In the genomic region with DNA sequence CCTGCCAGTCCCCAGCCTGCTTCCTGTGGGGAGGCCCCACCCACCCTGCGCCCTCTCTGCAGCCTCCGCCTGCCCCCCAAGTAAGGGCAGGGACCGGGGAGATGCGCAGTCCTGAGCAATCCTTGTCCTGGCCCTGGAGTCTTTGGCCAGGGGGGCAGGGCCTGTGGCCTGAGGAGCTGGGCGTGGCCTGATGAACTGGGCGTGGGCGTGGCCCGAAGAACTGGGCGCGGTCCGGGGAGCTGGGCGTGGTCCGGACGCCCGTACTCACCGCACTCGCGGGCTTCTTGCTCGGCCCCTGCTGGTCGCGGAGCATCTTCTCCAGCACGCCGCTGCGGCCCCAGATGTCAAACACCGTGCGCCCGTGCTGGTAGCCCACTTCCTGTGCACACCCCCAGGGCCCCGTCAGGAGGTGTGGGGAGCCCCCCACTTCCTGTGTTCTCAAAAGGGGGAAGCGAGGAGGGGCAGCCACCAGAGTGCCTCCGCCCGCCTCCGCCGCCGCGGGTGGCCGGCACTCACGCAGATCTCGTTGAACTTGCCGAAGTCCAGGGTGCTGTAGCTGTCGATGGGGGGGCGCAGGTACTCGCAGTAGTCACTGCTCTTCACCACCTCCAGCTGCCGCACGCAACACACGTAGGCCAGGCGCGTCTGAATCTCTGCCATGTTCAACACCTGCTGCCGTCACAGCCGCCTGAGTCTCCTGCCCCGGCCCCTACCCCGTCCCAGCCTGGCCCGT, we compare ENCODE assay signal across 1 cellular context.
TF ChIP-seq lines count a peak whose summit lies in the region.

No MANE protein-coding gene starts in this region.

TF ChIP-seq in GM23338, 12 proteins besides CTCF, POLR2A, EP300 and RAD21 (continued from another document):
- TF ChIP-seq, protein P1, sequence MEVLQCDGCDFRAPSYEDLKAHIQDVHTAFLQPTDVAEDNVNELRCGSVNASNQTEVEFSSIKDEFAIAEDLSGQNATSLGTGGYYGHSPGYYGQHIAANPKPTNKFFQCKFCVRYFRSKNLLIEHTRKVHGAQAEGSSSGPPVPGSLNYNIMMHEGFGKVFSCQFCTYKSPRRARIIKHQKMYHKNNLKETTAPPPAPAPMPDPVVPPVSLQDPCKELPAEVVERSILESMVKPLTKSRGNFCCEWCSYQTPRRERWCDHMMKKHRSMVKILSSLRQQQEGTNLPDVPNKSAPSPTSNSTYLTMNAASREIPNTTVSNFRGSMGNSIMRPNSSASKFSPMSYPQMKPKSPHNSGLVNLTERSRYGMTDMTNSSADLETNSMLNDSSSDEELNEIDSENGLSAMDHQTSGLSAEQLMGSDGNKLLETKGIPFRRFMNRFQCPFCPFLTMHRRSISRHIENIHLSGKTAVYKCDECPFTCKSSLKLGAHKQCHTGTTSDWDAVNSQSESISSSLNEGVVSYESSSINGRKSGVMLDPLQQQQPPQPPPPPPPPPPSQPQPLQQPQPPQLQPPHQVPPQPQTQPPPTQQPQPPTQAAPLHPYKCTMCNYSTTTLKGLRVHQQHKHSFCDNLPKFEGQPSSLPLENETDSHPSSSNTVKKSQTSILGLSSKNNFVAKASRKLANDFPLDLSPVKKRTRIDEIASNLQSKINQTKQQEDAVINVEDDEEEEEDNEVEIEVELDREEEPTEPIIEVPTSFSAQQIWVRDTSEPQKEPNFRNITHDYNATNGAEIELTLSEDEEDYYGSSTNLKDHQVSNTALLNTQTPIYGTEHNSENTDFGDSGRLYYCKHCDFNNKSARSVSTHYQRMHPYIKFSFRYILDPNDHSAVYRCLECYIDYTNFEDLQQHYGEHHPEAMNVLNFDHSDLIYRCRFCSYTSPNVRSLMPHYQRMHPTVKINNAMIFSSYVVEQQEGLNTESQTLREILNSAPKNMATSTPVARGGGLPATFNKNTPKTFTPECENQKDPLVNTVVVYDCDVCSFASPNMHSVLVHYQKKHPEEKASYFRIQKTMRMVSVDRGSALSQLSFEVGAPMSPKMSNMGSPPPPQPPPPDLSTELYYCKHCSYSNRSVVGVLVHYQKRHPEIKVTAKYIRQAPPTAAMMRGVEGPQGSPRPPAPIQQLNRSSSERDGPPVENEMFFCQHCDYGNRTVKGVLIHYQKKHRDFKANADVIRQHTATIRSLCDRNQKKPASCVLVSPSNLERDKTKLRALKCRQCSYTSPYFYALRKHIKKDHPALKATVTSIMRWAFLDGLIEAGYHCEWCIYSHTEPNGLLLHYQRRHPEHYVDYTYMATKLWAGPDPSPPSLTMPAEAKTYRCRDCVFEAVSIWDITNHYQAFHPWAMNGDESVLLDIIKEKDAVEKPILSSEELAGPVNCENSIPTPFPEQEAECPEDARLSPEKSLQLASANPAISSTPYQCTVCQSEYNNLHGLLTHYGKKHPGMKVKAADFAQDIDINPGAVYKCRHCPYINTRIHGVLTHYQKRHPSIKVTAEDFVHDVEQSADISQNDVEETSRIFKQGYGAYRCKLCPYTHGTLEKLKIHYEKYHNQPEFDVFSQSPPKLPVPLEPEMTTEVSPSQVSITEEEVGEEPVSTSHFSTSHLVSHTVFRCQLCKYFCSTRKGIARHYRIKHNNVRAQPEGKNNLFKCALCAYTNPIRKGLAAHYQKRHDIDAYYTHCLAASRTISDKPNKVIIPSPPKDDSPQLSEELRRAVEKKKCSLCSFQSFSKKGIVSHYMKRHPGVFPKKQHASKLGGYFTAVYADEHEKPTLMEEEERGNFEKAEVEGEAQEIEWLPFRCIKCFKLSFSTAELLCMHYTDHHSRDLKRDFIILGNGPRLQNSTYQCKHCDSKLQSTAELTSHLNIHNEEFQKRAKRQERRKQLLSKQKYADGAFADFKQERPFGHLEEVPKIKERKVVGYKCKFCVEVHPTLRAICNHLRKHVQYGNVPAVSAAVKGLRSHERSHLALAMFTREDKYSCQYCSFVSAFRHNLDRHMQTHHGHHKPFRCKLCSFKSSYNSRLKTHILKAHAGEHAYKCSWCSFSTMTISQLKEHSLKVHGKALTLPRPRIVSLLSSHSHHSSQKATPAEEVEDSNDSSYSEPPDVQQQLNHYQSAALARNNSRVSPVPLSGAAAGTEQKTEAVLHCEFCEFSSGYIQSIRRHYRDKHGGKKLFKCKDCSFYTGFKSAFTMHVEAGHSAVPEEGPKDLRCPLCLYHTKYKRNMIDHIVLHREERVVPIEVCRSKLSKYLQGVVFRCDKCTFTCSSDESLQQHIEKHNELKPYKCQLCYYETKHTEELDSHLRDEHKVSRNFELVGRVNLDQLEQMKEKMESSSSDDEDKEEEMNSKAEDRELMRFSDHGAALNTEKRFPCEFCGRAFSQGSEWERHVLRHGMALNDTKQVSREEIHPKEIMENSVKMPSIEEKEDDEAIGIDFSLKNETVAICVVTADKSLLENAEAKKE (CRISPR knock-in tag; IDR thresholded peaks at IDR 0.05): no peak
- TF ChIP-seq EZH2phosphoT487 (IDR thresholded peaks at IDR 0.05; ENCODE audit: unreplicated experiment): no peak
- TF ChIP-seq JUNB (IDR thresholded peaks at IDR 0.05; ENCODE audit: unreplicated experiment): no peak
- no peak for TF ChIP-seq EZH2 (IDR thresholded peaks at IDR 0.05; ENCODE audit: low read depth, unreplicated experiment)
- TF ChIP-seq, protein P2, sequence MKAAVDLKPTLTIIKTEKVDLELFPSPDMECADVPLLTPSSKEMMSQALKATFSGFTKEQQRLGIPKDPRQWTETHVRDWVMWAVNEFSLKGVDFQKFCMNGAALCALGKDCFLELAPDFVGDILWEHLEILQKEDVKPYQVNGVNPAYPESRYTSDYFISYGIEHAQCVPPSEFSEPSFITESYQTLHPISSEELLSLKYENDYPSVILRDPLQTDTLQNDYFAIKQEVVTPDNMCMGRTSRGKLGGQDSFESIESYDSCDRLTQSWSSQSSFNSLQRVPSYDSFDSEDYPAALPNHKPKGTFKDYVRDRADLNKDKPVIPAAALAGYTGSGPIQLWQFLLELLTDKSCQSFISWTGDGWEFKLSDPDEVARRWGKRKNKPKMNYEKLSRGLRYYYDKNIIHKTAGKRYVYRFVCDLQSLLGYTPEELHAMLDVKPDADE (IDR thresholded peaks at IDR 0.05): no peak
- no peak for TF ChIP-seq STAT1 (IDR thresholded peaks at IDR 0.05; ENCODE audit: unreplicated experiment)
- TF ChIP-seq POLR2AphosphoS5 (IDR thresholded peaks at IDR 0.05; ENCODE audit: low read depth): no peak
- TF ChIP-seq, protein P3, sequence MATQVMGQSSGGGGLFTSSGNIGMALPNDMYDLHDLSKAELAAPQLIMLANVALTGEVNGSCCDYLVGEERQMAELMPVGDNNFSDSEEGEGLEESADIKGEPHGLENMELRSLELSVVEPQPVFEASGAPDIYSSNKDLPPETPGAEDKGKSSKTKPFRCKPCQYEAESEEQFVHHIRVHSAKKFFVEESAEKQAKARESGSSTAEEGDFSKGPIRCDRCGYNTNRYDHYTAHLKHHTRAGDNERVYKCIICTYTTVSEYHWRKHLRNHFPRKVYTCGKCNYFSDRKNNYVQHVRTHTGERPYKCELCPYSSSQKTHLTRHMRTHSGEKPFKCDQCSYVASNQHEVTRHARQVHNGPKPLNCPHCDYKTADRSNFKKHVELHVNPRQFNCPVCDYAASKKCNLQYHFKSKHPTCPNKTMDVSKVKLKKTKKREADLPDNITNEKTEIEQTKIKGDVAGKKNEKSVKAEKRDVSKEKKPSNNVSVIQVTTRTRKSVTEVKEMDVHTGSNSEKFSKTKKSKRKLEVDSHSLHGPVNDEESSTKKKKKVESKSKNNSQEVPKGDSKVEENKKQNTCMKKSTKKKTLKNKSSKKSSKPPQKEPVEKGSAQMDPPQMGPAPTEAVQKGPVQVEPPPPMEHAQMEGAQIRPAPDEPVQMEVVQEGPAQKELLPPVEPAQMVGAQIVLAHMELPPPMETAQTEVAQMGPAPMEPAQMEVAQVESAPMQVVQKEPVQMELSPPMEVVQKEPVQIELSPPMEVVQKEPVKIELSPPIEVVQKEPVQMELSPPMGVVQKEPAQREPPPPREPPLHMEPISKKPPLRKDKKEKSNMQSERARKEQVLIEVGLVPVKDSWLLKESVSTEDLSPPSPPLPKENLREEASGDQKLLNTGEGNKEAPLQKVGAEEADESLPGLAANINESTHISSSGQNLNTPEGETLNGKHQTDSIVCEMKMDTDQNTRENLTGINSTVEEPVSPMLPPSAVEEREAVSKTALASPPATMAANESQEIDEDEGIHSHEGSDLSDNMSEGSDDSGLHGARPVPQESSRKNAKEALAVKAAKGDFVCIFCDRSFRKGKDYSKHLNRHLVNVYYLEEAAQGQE (IDR thresholded peaks at IDR 0.05; ENCODE audit: unreplicated experiment): no peak
- TF ChIP-seq CREB1 (CRISPR knock-in tag; IDR thresholded peaks at IDR 0.05; ENCODE audit: low read depth): no peak
